ENCODE assay signal across 18 cellular contexts in genomic region chr9:136603901-136604816, GRCh38. TPM values are rescaled to one million over a fixed set of nuclear protein-coding genes. Genes with fewer than 3 reads are reported as not detected.
DNase-seq lines count a peak whose midpoint lies in the region; ATAC-seq, FAIRE-seq and TF ChIP-seq lines count a peak whose summit lies in the region.
"Had no signal": no experiment of that assay in that cellular context is flagged by ENCODE, and none has a peak within 500 bp of the region (broad histone marks: within the 10 kb centered on the region; RNA-seq: fewer than 3 reads in every experiment).

No MANE protein-coding gene starts in this region.

- 0 out of 2 replicates have a peak, but pooled peaks cover 4% of the 10 kb centered on the region for H3F3A ChIP-seq in GM23338 (replicated peaks; ENCODE audit: low read depth)

- H4K8ac ChIP-seq in H1 (ENCODE audit: extremely low read depth, insufficient read depth, low read length), result no peak overlapping the region

- peak overlapping the region; percentile 66 for H3K4ac ChIP-seq in H1 (replicated peaks; ENCODE audit: insufficient read length, low read depth, low read length)

- H4K20me1 ChIP-seq in GM23338 (replicated peaks; ENCODE audit: insufficient read depth) (no peaks in the 10 kb centered on the region), H1 (replicated peaks in 1 of 2; ENCODE audit: control insufficient read depth in 1 of 2, insufficient read depth in 2 of 2, low read length in 2 of 2) (peaks cover 0 to 2% of the 10 kb centered on the region in 2 experiments), HepG2 (ENCODE audit: insufficient read depth, low read length) (peaks cover 14% of the 10 kb centered on the region)

- no peak overlapping the region for H3K56ac ChIP-seq in H1 (replicated peaks; ENCODE audit: insufficient read length, low read depth, low read length)

- TF ChIP-seq CTCF in GM23338 (conservative IDR thresholded peaks at IDR 0.05; ENCODE audit: low read depth in 2 of 2) (0 out of 4 replicates have a peak, but pooled peaks of 1 of the 2 experiments have one; percentile 2), H1 (IDR thresholded peaks at IDR 0.05; ENCODE audit: control extremely low read depth in 1 of 3, insufficient read depth in 1 of 3, low read depth in 1 of 3, low read length in 3 of 3) (no peak), HepG2 (CRISPR knock-in tag; IDR thresholded peaks at IDR 0.05) (no peak), endodermal cell (conservative IDR thresholded peaks at IDR 0.05) (no peak)

- peak overlapping the region; percentile 32; the same call in 1 of the 2 replicates for H3K18ac ChIP-seq in H1 (ENCODE audit: extremely low read depth, low read length)

- in situ Hi-C loops in HepG2 (cut with HindIII; ENCODE audit: extremely low pct_ligation_motif_present, low pct_unique_long_range_greater_than_20kb), result no loop called here

- peak overlapping the region; percentile 80; the same call in 1 of the 2 replicates for H2BK12ac ChIP-seq in H1 (ENCODE audit: low read depth, low read length)

- H3K14ac ChIP-seq in H1 (ENCODE audit: insufficient read length), result no peak overlapping the region

- H4K91ac ChIP-seq in H1 (replicated peaks; ENCODE audit: insufficient read length, low read length), result peak overlapping the region; percentile 95

- no peaks in the 10 kb centered on the region for H3K27me3 ChIP-seq in GM23338 (ENCODE audit: insufficient read depth)
- H3K27me3 ChIP-seq in H1 (replicated peaks in 1 of 4; ENCODE audit: control insufficient read depth in 3 of 4, extremely low read depth in 1 of 4, insufficient read depth in 3 of 4, low read length in 3 of 4), result 0 out of 7 replicates have a peak, but pooled peaks cover 0 to 2% (median 0%) of the 10 kb centered on the region in 4 experiments
- peaks cover 28 to 89% of the 10 kb centered on the region in 2 experiments for H3K27me3 ChIP-seq in HepG2 (ENCODE audit: control insufficient read depth in 1 of 2, insufficient read depth in 2 of 2, low read length in 2 of 2)
- H3K27me3 ChIP-seq in small intestine (ENCODE audit: control insufficient read depth in 2 of 2, insufficient read depth in 2 of 2, low read length in 2 of 2), result no peaks in the 10 kb centered on the region
- H3K27me3 ChIP-seq in endodermal cell (ENCODE audit: control insufficient read depth, insufficient read depth, low read length, poor library complexity, severe bottlenecking), result no peaks in the 10 kb centered on the region

- no peak for DNase-seq in GM23338 (ENCODE audit: low spot score)
- DNase-seq in H1 (ENCODE audit: low read depth in 1 of 2, low spot score in 2 of 2), result no peak
- no peak for DNase-seq in HepG2 (ENCODE audit: low spot score)
- DNase-seq in small intestine, result peak; percentile 58
- DNase-seq in activated CD4-positive, alpha-beta T cell treated with anti-CD3 and anti-CD28 coated beads, Interleukin-2, amount 50 U/mL, for 48 hours, result no peak
- no peak for DNase-seq in endodermal cell
- no peak for DNase-seq in putamen (ENCODE audit: low spot score)
- DNase-seq in NCI-H1092 treated with DMSO at 0.1 percent for 48 hours (lab: John Stamatoyannopoulos, UW), result no peak
- DNase-seq: activated CD4-positive, alpha-beta T cell treated with anti-CD3 and anti-CD28 coated beads, Interleukin-2, amount 10 ng/mL, durations not matched to agents 7 days and 5 days; activated T-cell treated with anti-CD3 and anti-CD28 coated beads for 4 hours; COR-L47; effector CD4-positive, alpha-beta T cell; NCI-H187 had no signal

- H3K36me3 Mint-ChIP-seq in GM23338 (ENCODE audit: low read depth), result peaks cover 6% of the 10 kb centered on the region; the same call in 2 of the 3 replicates
- no peaks in the 10 kb centered on the region for H3K36me3 Mint-ChIP-seq in endodermal cell (ENCODE audit: low read depth)
- H3K36me3 Mint-ChIP-seq: activated naive CD8-positive, alpha-beta T cell had no signal

- H3K9me2 ChIP-seq in GM23338 (ENCODE audit: insufficient read depth), result no peaks in the 10 kb centered on the region
- H3K9me2 ChIP-seq: SK-N-SH had no signal

- H4K5ac ChIP-seq in H1 (ENCODE audit: insufficient read length, low read depth, low read length), result no peak overlapping the region

- FAIRE-seq in H1 (lab: Jason Lieb, UNC) (no peak), HepG2 (lab: Jason Lieb, UNC) (no peak), small intestine (lab: Jason Lieb, UNC) (no peak)
- FAIRE-seq: H54 had no signal

- no peak overlapping the region for H3K23ac ChIP-seq in H1 (ENCODE audit: insufficient read length)

- H2BK20ac ChIP-seq in H1 (ENCODE audit: low read length), result no peak overlapping the region; the same call in 1 of the 2 replicates

- no peaks in the 10 kb centered on the region for H3K23me2 ChIP-seq in H1 (ENCODE audit: low read depth, low read length)

- BruUV-seq in HepG2 (replicated peaks; lab: Mats Ljungman, UMichigan), result no TSS peak

- CTCF ChIA-PET in H1 (lab: Charles Lee; ENCODE audit: partially characterized antibody), result interaction anchor here (0.8 to 5.8 kb wide), 16 partner anchors 11 to 118 kb away, joined by 3 to 24 read pairs (median 5); no protein-coding TSS in a partner anchor
- CTCF ChIA-PET in HepG2 (lab: Yijun Ruan, JAX; ENCODE audit: low intra/inter-chr PET ratio, low total read pairs), result no interaction called here

- no peak for TF ChIP-seq POLR2A in H1 (IDR thresholded peaks at IDR 0.05; ENCODE audit: control extremely low read depth in 1 of 2, low read depth in 2 of 2, low read length in 2 of 2)
- no peak for TF ChIP-seq POLR2A in HepG2 (IDR thresholded peaks at IDR 0.05; ENCODE audit: insufficient read depth in 1 of 2, low read depth in 2 of 2, low read length in 2 of 2)

- H3K4me3 ChIP-seq in GM23338 (no peak overlapping the region), H1 (ENCODE audit: extremely low read depth in 1 of 4, insufficient read depth in 2 of 4, low read depth in 3 of 4, low read length in 4 of 4) (no peak overlapping the region), HepG2 (replicated peaks in 1 of 3; ENCODE audit: insufficient read depth in 1 of 3, low read depth in 2 of 3, low read length in 3 of 3) (no peak overlapping the region), small intestine (ENCODE audit: low read depth in 1 of 2, low read length in 2 of 2) (no peak overlapping the region), endodermal cell (ENCODE audit: low read length) (no peak overlapping the region)

- H2AK5ac ChIP-seq in H1 (ENCODE audit: low read depth, low read length), result no peak overlapping the region

- H2BK120ac ChIP-seq in H1 (replicated peaks; ENCODE audit: low read depth, low read length), result no peak overlapping the region

- 73% methylated on average over 16 of the region's 33 CpGs; no CpG with 5 or more reads in 1 of the 2 experiments for WGBS in H1 (ENCODE audit: extremely low coverage in 1 of 2, insufficient coverage in 1 of 2, insufficient read length in 1 of 2, insufficient replicate concordance in 2 of 2, low coverage in 1 of 2, low lambda C conversion rate in 2 of 2, missing lambda C conversion rate in 1 of 2), 2 experiments
- WGBS in HepG2 (ENCODE audit: low lambda C conversion rate), result 28% methylated on average over 8 of the region's 33 CpGs
- 27 to 44% (median 35%) methylated on average over 27 to 33 of the region's 33 CpGs for WGBS in small intestine, 3 donors
- WGBS in endodermal cell (ENCODE audit: insufficient coverage in 1 of 2, insufficient read length in 1 of 2), 2 experiments, result 74 to 86% methylated on average over 7 to 33 of the region's 33 CpGs

- peak; percentile 6; the same call in 2 of the 3 replicates for ATAC-seq in GM23338
- ATAC-seq in HepG2, result no peak

- H3K36me3 ChIP-seq in GM23338 (ENCODE audit: insufficient read depth) (no peaks in the 10 kb centered on the region), H1 (ENCODE audit: control insufficient read depth in 2 of 4, insufficient read depth in 4 of 4, low read length in 3 of 4) (no peaks in the 10 kb centered on the region), HepG2 (replicated peaks in 1 of 2; ENCODE audit: control insufficient read depth in 1 of 2, insufficient read depth in 2 of 2, low read length in 2 of 2) (no peaks in the 10 kb centered on the region), small intestine (ENCODE audit: control insufficient read depth in 2 of 2, insufficient read depth in 2 of 2, low read length in 2 of 2) (no peaks in the 10 kb centered on the region), endodermal cell (ENCODE audit: control insufficient read depth, insufficient read depth, low read length) (no peaks in the 10 kb centered on the region)

- peak overlapping the region; percentile 56; the same call in 1 of the 2 replicates for H2BK5ac ChIP-seq in H1 (ENCODE audit: low read depth, low read length)

- intact Hi-C loops in HepG2 (cut with micrococcal nuclease; ENCODE audit: unreplicated experiment), result no loop called here

- no peak overlapping the region for H3K4me3 Mint-ChIP-seq in GM23338
- H3K4me3 Mint-ChIP-seq in endodermal cell, result no peak overlapping the region
- H3K4me3 Mint-ChIP-seq: activated CD4-positive, alpha-beta T cell treated with anti-CD3 and anti-CD28 coated beads, Interleukin-2, amount 10 ng/mL, durations not matched to agents 7 days and 5 days; activated naive CD8-positive, alpha-beta T cell; stimulated activated naive CD8-positive, alpha-beta T cell treated with anti-CD3 and anti-CD28 coated beads, Interleukin-15, Interleukin-2, amounts not matched to agents 100 ng/mL and 50 ng/mL, for 24 hours had no signal

- H2AFZ ChIP-seq in GM23338 (peak overlapping the region; percentile 18; the same call in 1 of the 2 replicates), H1 (ENCODE audit: low read length) (no peak overlapping the region), HepG2 (ENCODE audit: low read length) (no peak overlapping the region)

- H3K9me3 Mint-ChIP-seq in GM23338, result peaks cover 6% of the 10 kb centered on the region
- no peaks in the 10 kb centered on the region for H3K9me3 Mint-ChIP-seq in endodermal cell
- H3K9me3 Mint-ChIP-seq: activated CD4-positive, alpha-beta T cell treated with anti-CD3 and anti-CD28 coated beads, Interleukin-2, amount 10 ng/mL, durations not matched to agents 7 days and 5 days; nephron; stimulated activated naive CD8-positive, alpha-beta T cell treated with anti-CD3 and anti-CD28 coated beads, Interleukin-15, Interleukin-2, amounts not matched to agents 100 ng/mL and 50 ng/mL, for 24 hours had no signal

- POLR2A ChIA-PET in H1 (lab: Charles Lee; ENCODE audit: partially characterized antibody) (interaction anchor here (1.1 to 6.1 kb wide), 3 partner anchors 9 to 32 kb away, joined by 3 to 28 read pairs (median 5); no protein-coding TSS in a partner anchor), HepG2 (lab: Yijun Ruan, JAX) (no interaction called here)

- H3K27ac Mint-ChIP-seq in GM23338 (no peak overlapping the region), endodermal cell (no peak overlapping the region)
- H3K27ac Mint-ChIP-seq: activated CD4-positive, alpha-beta T cell treated with anti-CD3 and anti-CD28 coated beads, Interleukin-2, amount 10 ng/mL, durations not matched to agents 7 days and 5 days; activated naive CD8-positive, alpha-beta T cell; stimulated activated naive CD8-positive, alpha-beta T cell treated with anti-CD3 and anti-CD28 coated beads, Interleukin-15, Interleukin-2, amounts not matched to agents 100 ng/mL and 50 ng/mL, for 24 hours had no signal

- peaks cover 20% of the 10 kb centered on the region for H3K27me3 Mint-ChIP-seq in GM23338 (ENCODE audit: insufficient read depth, low read depth, poor library complexity)
- peaks cover 2% of the 10 kb centered on the region for H3K27me3 Mint-ChIP-seq in endodermal cell (ENCODE audit: insufficient read depth)

- no peak overlapping the region for H3K4me2 ChIP-seq in GM23338
- H3K4me2 ChIP-seq in H1 (ENCODE audit: insufficient read depth in 1 of 2, low read depth in 2 of 2, low read length in 2 of 2), result no peak overlapping the region
- H3K4me2 ChIP-seq in HepG2 (ENCODE audit: low read depth, low read length), result no peak overlapping the region
- H3K4me2 ChIP-seq: SK-N-SH had no signal

- peak overlapping the region; percentile 72 for H2BK15ac ChIP-seq in H1 (ENCODE audit: low read length)

- H3K9ac ChIP-seq in H1 (replicated peaks in 1 of 4; ENCODE audit: extremely low read depth in 1 of 4, low read depth in 3 of 4, low read length in 3 of 4) (no peak overlapping the region), HepG2 (ENCODE audit: insufficient read depth, low read depth, low read length) (no peak overlapping the region), endodermal cell (ENCODE audit: extremely low read depth, low read length, poor library complexity, severe bottlenecking) (no peak overlapping the region)
- H3K9ac ChIP-seq: SK-N-SH had no signal

- TF ChIP-seq RAD21 in H1 (IDR thresholded peaks at IDR 0.05 in 1 of 2, conservative IDR thresholded peaks at IDR 0.05 in 1 of 2; ENCODE audit: low read depth in 2 of 2, low read length in 2 of 2), result no peak
- no peak for TF ChIP-seq RAD21 in HepG2 (CRISPR knock-in tag; IDR thresholded peaks at IDR 0.05)

- H3K79me1 ChIP-seq in H1 (ENCODE audit: low read depth, low read length), result no peaks in the 10 kb centered on the region

- peaks cover 4% of the 10 kb centered on the region; the same call in 1 of the 2 replicates for H3K4me1 ChIP-seq in GM23338 (ENCODE audit: insufficient read depth)
- H3K4me1 ChIP-seq in H1 (replicated peaks in 1 of 4; ENCODE audit: control insufficient read depth in 3 of 4, insufficient read depth in 4 of 4, low read length in 3 of 4), result peaks cover 0 to 32% (median 14%) of the 10 kb centered on the region in 4 experiments; a peak in 5 of 7 replicates
- H3K4me1 ChIP-seq in HepG2 (ENCODE audit: insufficient read depth, low read length), result peaks cover 30% of the 10 kb centered on the region
- H3K4me1 ChIP-seq in small intestine (ENCODE audit: control insufficient read depth in 2 of 2, insufficient read depth in 1 of 2, low read depth in 1 of 2, low read length in 1 of 2), result peaks cover 4% of the 10 kb centered on the region in 2 donors
- no peaks in the 10 kb centered on the region for H3K4me1 ChIP-seq in endodermal cell (ENCODE audit: control insufficient read depth, insufficient read depth, low read length)

- H3K79me2 ChIP-seq in GM23338 (replicated peaks; ENCODE audit: insufficient read depth) (no peaks in the 10 kb centered on the region), H1 (ENCODE audit: control insufficient read depth in 1 of 2, insufficient read depth in 2 of 2, low read length in 2 of 2) (no peaks in the 10 kb centered on the region), HepG2 (ENCODE audit: insufficient read depth, low read length) (no peaks in the 10 kb centered on the region)

- H3K27ac ChIP-seq in GM23338 (ENCODE audit: low read depth) (no peak overlapping the region), H1 (ENCODE audit: low read depth, low read length) (no peak overlapping the region), HepG2 (ENCODE audit: extremely low read length, insufficient read depth, low read length) (no peak overlapping the region), small intestine (ENCODE audit: low read depth in 1 of 2, low read length in 1 of 2) (peak overlapping the region; percentile 12 to 59), endodermal cell (ENCODE audit: low read depth, low read length) (no peak overlapping the region)

- H3K4me1 Mint-ChIP-seq in GM23338 (peaks cover 38% of the 10 kb centered on the region), endodermal cell (peaks cover 5% of the 10 kb centered on the region)
- H3K4me1 Mint-ChIP-seq: activated CD4-positive, alpha-beta T cell treated with anti-CD3 and anti-CD28 coated beads, Interleukin-2, amount 10 ng/mL, durations not matched to agents 7 days and 5 days had no signal

- TF ChIP-seq EP300 in H1 (IDR thresholded peaks at IDR 0.05; ENCODE audit: borderline replicate concordance in 1 of 2, low read depth in 2 of 2, low read length in 2 of 2) (no peak), HepG2 (IDR thresholded peaks at IDR 0.05; ENCODE audit: low read depth in 2 of 2, low read length in 2 of 2) (no peak), HepG2 (CRISPR knock-in tag; IDR thresholded peaks at IDR 0.05; ENCODE audit: borderline replicate concordance) (no peak)

- H3K9me3 ChIP-seq in H1 (ENCODE audit: insufficient read depth in 2 of 2, low read depth in 1 of 2, low read length in 1 of 2), result no peaks in the 10 kb centered on the region; a peak in 1 of 4 replicates
- H3K9me3 ChIP-seq in HepG2 (ENCODE audit: low read length), result no peaks in the 10 kb centered on the region
- no peaks in the 10 kb centered on the region for H3K9me3 ChIP-seq in small intestine (ENCODE audit: control insufficient read depth, low read depth)
- H3K9me3 ChIP-seq in endodermal cell (ENCODE audit: control insufficient read depth, low read length), result no peaks in the 10 kb centered on the region
- H3K9me3 ChIP-seq: SK-N-SH had no signal

RNA-seq across cellular contexts. Expression of gene NOTCH1, which starts 58.3 kb away (rescaled TPM):
- total RNA-seq in GM23338 (2014; rRNA removed; shearing (Covaris generic)), result 78.7 and 97.2 TPM in 2 replicates
- polyA plus RNA-seq in GM23338 (2016; fragmentation: Nextera tagmentation; extraction: Ambion mirVana) (9.9 and 10.3 TPM in 2 replicates), H1 (2011; rRNA removed) (6.9 and 19.9 TPM in 2 replicates), HepG2 (2011; rRNA removed) (0.09 and 0.12 TPM in 2 replicates), small intestine (10 to 100 TPM in 1 of 3 donors, 1 to 10 TPM in 2; 1.8 to 19.8 (median 1.9) TPM)
- total RNA-seq in H1 (2021; fragmentation: NEBNext Ultra II Directional; extraction: Animal tissue kit (Norgen Biotek cat#: 25700)), result 55.6 and 60.9 TPM in 2 replicates
- 7.3 TPM for polyA plus RNA-seq in H1 (2011; cell fraction: cytosol; rRNA removed)
- polyA plus RNA-seq in H1 (2011; cell fraction: nucleus; rRNA removed), result 41.0 TPM
- polyA plus RNA-seq in H1 (2012, experiment 1 of 2), result 17.4 to 31.4 TPM (median 28.7 TPM) in 4 replicates
- 20.1 TPM for polyA plus RNA-seq in H1 (2012, experiment 2 of 2)
- 33.5 TPM for polyA plus RNA-seq in H1 (2013, experiment 1 of 2)
- polyA plus RNA-seq in H1 (2013, experiment 2 of 2), result 26.3 TPM
- polyA minus RNA-seq in H1 (2011; rRNA and poly(A)+ RNA removed), result 12.2 and 13.8 TPM in 2 replicates
- polyA minus RNA-seq in H1 (2011; cell fraction: cytosol; rRNA and poly(A)+ RNA removed), result 58.8 TPM
- 41.9 TPM for polyA minus RNA-seq in H1 (2011; cell fraction: nucleus; rRNA and poly(A)+ RNA removed)
- total RNA-seq in HepG2 (2016; rRNA removed; fragmentation: Illumina TruSeq; extraction: Trizol) (0.22 and 0.35 TPM in 2 replicates), endodermal cell (10 to 100 TPM; 23.4 to 24.2 TPM)
- 0.18 and 0.20 TPM in 2 replicates for total RNA-seq in HepG2 (2016; cell fraction: cytosol; rRNA removed; fragmentation: Illumina TruSeq; extraction: Trizol; ENCODE audit: low read depth)
- 0.13 and 0.43 TPM in 2 replicates for total RNA-seq in HepG2 (2016; cell fraction: insoluble cytoplasmic fraction; rRNA removed; fragmentation: Illumina TruSeq; extraction: Trizol)
- total RNA-seq in HepG2 (2016; cell fraction: membrane; rRNA removed; fragmentation: Illumina TruSeq; extraction: Trizol), result 0.17 and 0.28 TPM in 2 replicates
- 0.69 and 1.3 TPM in 2 replicates for total RNA-seq in HepG2 (2016; cell fraction: nucleus; rRNA removed; fragmentation: Illumina TruSeq; extraction: Trizol)
- 0.04 and 0.11 TPM in 2 replicates for polyA plus RNA-seq in HepG2 (2011; cell fraction: cytosol; rRNA removed)
- polyA plus RNA-seq in HepG2 (2011; cell fraction: nucleus; rRNA removed), result 0.90 and 1.1 TPM in 2 replicates
- 0.09 and 0.31 TPM in 2 replicates for polyA plus RNA-seq in HepG2 (2012)
- polyA plus RNA-seq in HepG2 (2016; cell fraction: cytosol; fragmentation: Illumina TruSeq; extraction: Trizol; ENCODE audit: low read depth), result 0.02 TPM in 2 replicates
- 0.15 and 0.22 TPM in 2 replicates for polyA plus RNA-seq in HepG2 (2016; cell fraction: insoluble cytoplasmic fraction; fragmentation: Illumina TruSeq; extraction: Trizol; ENCODE audit: low read depth)
- 0.05 and 0.13 TPM in 2 replicates for polyA plus RNA-seq in HepG2 (2016; cell fraction: membrane; fragmentation: Illumina TruSeq; extraction: Trizol; ENCODE audit: low read depth)
- 1.3 and 1.9 TPM in 2 replicates for polyA plus RNA-seq in HepG2 (2016; cell fraction: nucleus; fragmentation: Illumina TruSeq; extraction: Trizol; ENCODE audit: insufficient read depth, low read depth)
- 0.54 and 4.7 TPM in 2 replicates for polyA minus RNA-seq in HepG2 (2011; rRNA and poly(A)+ RNA removed; ENCODE audit: low replicate concordance)
- 0.44 and 0.99 TPM in 2 replicates for polyA minus RNA-seq in HepG2 (2011; cell fraction: cytosol; rRNA and poly(A)+ RNA removed)
- 0.64 and 0.75 TPM in 2 replicates for polyA minus RNA-seq in HepG2 (2011; cell fraction: nucleus; rRNA and poly(A)+ RNA removed)
- polyA plus RNA-seq in endodermal cell (2013, experiment 1 of 2), result 72.4 TPM
- 68.2 TPM for polyA plus RNA-seq in endodermal cell (2013, experiment 2 of 2)

RNA-seq across cellular contexts. Expression of gene EGFL7, which starts 58.6 kb away (rescaled TPM):
- total RNA-seq in GM23338 (2014; rRNA removed; shearing (Covaris generic)), result 56.1 and 60.8 TPM in 2 replicates
- polyA plus RNA-seq in GM23338 (2016; fragmentation: Nextera tagmentation; extraction: Ambion mirVana) (38.2 and 44.4 TPM in 2 replicates), H1 (2011; rRNA removed) (53.4 and 82.5 TPM in 2 replicates), HepG2 (2011; rRNA removed) (5.1 and 10.3 TPM in 2 replicates), small intestine (100 to 1,000 TPM in 1 of 3 donors, 10 to 100 TPM in 2; 15.4 to 114 (median 16.8) TPM)
- 37.8 and 39.8 TPM in 2 replicates for total RNA-seq in H1 (2021; fragmentation: NEBNext Ultra II Directional; extraction: Animal tissue kit (Norgen Biotek cat#: 25700))
- 63.0 TPM for polyA plus RNA-seq in H1 (2011; cell fraction: cytosol; rRNA removed)
- polyA plus RNA-seq in H1 (2011; cell fraction: nucleus; rRNA removed), result 82.5 TPM
- polyA plus RNA-seq in H1 (2012, experiment 1 of 2), result 17.3 to 46.4 TPM (median 40.7 TPM) in 4 replicates
- polyA plus RNA-seq in H1 (2012, experiment 2 of 2), result 43.2 TPM
- polyA plus RNA-seq in H1 (2013, experiment 1 of 2), result 66.8 TPM
- polyA plus RNA-seq in H1 (2013, experiment 2 of 2), result 68.8 TPM
- polyA minus RNA-seq in H1 (2011; rRNA and poly(A)+ RNA removed), result 7.2 and 9.3 TPM in 2 replicates
- polyA minus RNA-seq in H1 (2011; cell fraction: cytosol; rRNA and poly(A)+ RNA removed), result 30.7 TPM
- 12.8 TPM for polyA minus RNA-seq in H1 (2011; cell fraction: nucleus; rRNA and poly(A)+ RNA removed)
- total RNA-seq in HepG2 (2016; rRNA removed; fragmentation: Illumina TruSeq; extraction: Trizol) (0.20 TPM in 1 of 2 replicates, not detected in the other), endodermal cell (10 to 100 TPM; 31.5 to 34.0 TPM)
- 0.61 and 0.88 TPM in 2 replicates for total RNA-seq in HepG2 (2016; cell fraction: cytosol; rRNA removed; fragmentation: Illumina TruSeq; extraction: Trizol; ENCODE audit: low read depth)
- 0.19 and 0.32 TPM in 2 replicates for total RNA-seq in HepG2 (2016; cell fraction: insoluble cytoplasmic fraction; rRNA removed; fragmentation: Illumina TruSeq; extraction: Trizol)
- total RNA-seq in HepG2 (2016; cell fraction: membrane; rRNA removed; fragmentation: Illumina TruSeq; extraction: Trizol), result 0.59 and 0.93 TPM in 2 replicates
- 0.40 TPM in 1 of 2 replicates, not detected in the other for total RNA-seq in HepG2 (2016; cell fraction: nucleus; rRNA removed; fragmentation: Illumina TruSeq; extraction: Trizol)
- 7.6 and 12.5 TPM in 2 replicates for polyA plus RNA-seq in HepG2 (2011; cell fraction: cytosol; rRNA removed)
- 20.6 and 22.6 TPM in 2 replicates for polyA plus RNA-seq in HepG2 (2011; cell fraction: nucleus; rRNA removed)
- 1.6 and 2.3 TPM in 2 replicates for polyA plus RNA-seq in HepG2 (2012)
- 0.54 and 0.89 TPM in 2 replicates for polyA plus RNA-seq in HepG2 (2016; cell fraction: cytosol; fragmentation: Illumina TruSeq; extraction: Trizol; ENCODE audit: low read depth)
- 0.20 and 0.56 TPM in 2 replicates for polyA plus RNA-seq in HepG2 (2016; cell fraction: insoluble cytoplasmic fraction; fragmentation: Illumina TruSeq; extraction: Trizol; ENCODE audit: low read depth)
- polyA plus RNA-seq in HepG2 (2016; cell fraction: membrane; fragmentation: Illumina TruSeq; extraction: Trizol; ENCODE audit: low read depth), result 0.68 and 0.72 TPM in 2 replicates
- not detected in 2 replicates for polyA plus RNA-seq in HepG2 (2016; cell fraction: nucleus; fragmentation: Illumina TruSeq; extraction: Trizol; ENCODE audit: insufficient read depth, low read depth)
- 3.6 and 4.7 TPM in 2 replicates for polyA minus RNA-seq in HepG2 (2011; rRNA and poly(A)+ RNA removed; ENCODE audit: low replicate concordance)
- 3.1 and 3.3 TPM in 2 replicates for polyA minus RNA-seq in HepG2 (2011; cell fraction: cytosol; rRNA and poly(A)+ RNA removed)
- 1.9 and 3.0 TPM in 2 replicates for polyA minus RNA-seq in HepG2 (2011; cell fraction: nucleus; rRNA and poly(A)+ RNA removed)
- 19.7 TPM for polyA plus RNA-seq in endodermal cell (2013, experiment 1 of 2)
- 15.6 TPM for polyA plus RNA-seq in endodermal cell (2013, experiment 2 of 2)

Comparison
In these comparisons a context has a peak if more than half of its experiments do, and no peak if none do; other contexts are left out.
1. H3K27ac ChIP-seq: peak in small intestine (2 of 2); none in GM23338 (single experiment), H1 (single experiment), HepG2 (single experiment) and endodermal cell (single experiment).
2. RNA of gene NOTCH1, which starts 58.3 kb away (total RNA-seq): 78.7 to 97.2 TPM in GM23338, 55.6 to 60.9 TPM in H1 and 23.4 to 24.2 TPM in endodermal cell; 0.13 to 1.3 TPM in HepG2; every median in the first group is over 10 times any median in the second.
3. RNA of gene EGFL7, which starts 58.6 kb away (total RNA-seq): 56.1 to 60.8 TPM in GM23338, 37.8 to 39.8 TPM in H1 and 31.5 to 34.0 TPM in endodermal cell; 0.19 to 0.93 TPM in HepG2; every median in the first group is over 10 times any median in the second.